In the genomic region with DNA sequence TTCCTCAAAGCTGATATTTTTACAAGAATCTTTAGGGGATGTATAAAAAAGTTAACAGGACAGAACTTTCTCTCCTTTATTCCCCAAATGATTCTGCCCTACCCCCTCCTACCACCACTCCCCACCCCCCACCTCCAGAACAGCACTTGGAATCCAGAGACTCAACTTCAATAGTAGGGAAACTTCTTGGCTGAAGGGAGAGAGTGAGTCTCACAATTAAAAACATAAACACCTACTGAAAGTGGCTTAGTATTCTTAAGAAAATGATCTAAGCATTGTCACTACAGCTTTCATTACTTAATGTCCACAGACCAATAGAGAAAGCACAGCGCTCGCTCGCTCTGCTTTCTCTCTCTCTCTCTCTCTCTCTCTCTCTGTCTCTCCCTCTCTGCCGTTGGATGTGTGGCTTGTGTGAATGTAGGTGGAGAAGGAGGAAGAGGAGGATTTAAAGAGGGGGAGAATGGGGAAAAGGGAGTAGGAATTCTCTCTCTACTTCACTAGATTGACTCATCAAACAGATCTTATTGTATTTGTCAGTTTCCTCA, we compare ENCODE assay signal across 9 cellular contexts. TPM values are rescaled to one million over a fixed set of nuclear protein-coding genes. Genes with fewer than 3 reads are reported as not detected.
DNase-seq lines count a peak whose midpoint lies in the region; ATAC-seq and TF ChIP-seq lines count a peak whose summit lies in the region.
"Had no signal": no experiment of that assay in that cellular context is flagged by ENCODE, and none has a peak within 500 bp of the region (broad histone marks: within the 10 kb centered on the region; RNA-seq: fewer than 3 reads in every experiment).

No MANE protein-coding gene starts in this region.

- H3K9ac ChIP-seq in mammary epithelial cell (ENCODE audit: insufficient read depth, low read length) = peak overlapping the region; percentile 98

- CTCF ChIA-PET in mammary epithelial cell (lab: Charles Lee; ENCODE audit: low non-redundant PET) = no interaction called here

- H3K36me3 ChIP-seq in mammary epithelial cell (ENCODE audit: insufficient read depth, low read length) = no peaks in the 10 kb centered on the region
- H3K36me3 ChIP-seq in urinary bladder (ENCODE audit: insufficient read depth) = no peaks in the 10 kb centered on the region

- H3K79me2 ChIP-seq in mammary epithelial cell (ENCODE audit: insufficient read depth, low read length) = peaks cover 30% of the 10 kb centered on the region

- no peak for DNase-seq in Right ventricle myocardium inferior (ENCODE audit: missing footprints)
- DNase-seq in cardiac septum (ENCODE audit: low spot score) = no peak
- no peak for DNase-seq in mammary epithelial cell
- DNase-seq in left kidney (ENCODE audit: low read depth, low spot score) = peak; percentile 58
- no peak for DNase-seq in NCI-H1105 treated with DMSO at 0.1 percent for 48 hours (lab: John Stamatoyannopoulos, UW)
- DNase-seq in DMS153 treated with DMSO at 0.1 percent for 48 hours (lab: John Stamatoyannopoulos, UW; ENCODE audit: unreplicated experiment) = no peak
- DNase-seq: DND-41 had no signal

- no peak for TF ChIP-seq CTCF in mammary epithelial cell (conservative IDR thresholded peaks at IDR 0.05 in 1 of 2, IDR thresholded peaks at IDR 0.05 in 1 of 2; ENCODE audit: extremely low read depth in 1 of 2, insufficient read depth in 1 of 2, low read depth in 1 of 2, low read length in 2 of 2)

- H3K27ac ChIP-seq in mammary epithelial cell (ENCODE audit: insufficient read depth, low read depth, low read length) = peak overlapping the region; percentile 90
- no peak overlapping the region for H3K27ac ChIP-seq in urinary bladder (ENCODE audit: low read depth)

- peak overlapping the region; percentile 82 for H3K4me2 ChIP-seq in mammary epithelial cell (ENCODE audit: insufficient read depth, low read depth, low read length)

- intact Hi-C loops in Right ventricle myocardium inferior (cut with DNase I) (loop anchor here (10.0 kb wide), 1 partner anchor 829 kb away; no protein-coding TSS in a partner anchor), cardiac septum (cut with DNase I) (loop anchor here (10.0 kb wide), 1 partner anchor 829 kb away; no protein-coding TSS in a partner anchor), mammary epithelial cell (cut with micrococcal nuclease) (no loop called here)

- in situ Hi-C loops in mammary epithelial cell (cut with MboI; ENCODE audit: low sequenced_read_pairs in 2 of 2) = loop anchor here (10.0 to 25.0 kb wide), 3 partner anchors 184 to 816 kb away; no protein-coding TSS in a partner anchor

- ATAC-seq in Right ventricle myocardium inferior (peak; percentile 57), HG02970 (IDR thresholded peaks at IDR 0.05; ENCODE audit: low FRiP score, unreplicated experiment) (no peak)

- peaks cover 7% of the 10 kb centered on the region for H3K4me1 ChIP-seq in mammary epithelial cell (ENCODE audit: insufficient read depth, low read length)
- H3K4me1 ChIP-seq in urinary bladder (ENCODE audit: insufficient read depth) = no peaks in the 10 kb centered on the region

- H3K4me3 ChIP-seq in mammary epithelial cell (replicated peaks in 1 of 3; ENCODE audit: insufficient read depth in 1 of 3, low read depth in 2 of 3, low read length in 3 of 3) (peak overlapping the region; percentile 27 to 41 (median 38)), urinary bladder (ENCODE audit: low read depth, low read length) (peak overlapping the region; percentile 31)

- dilution Hi-C loops in mammary epithelial cell (cut with HindIII; ENCODE audit: low sequenced_read_pairs) = no loop called here

- no peaks in the 10 kb centered on the region for H3K27me3 ChIP-seq in mammary epithelial cell (ENCODE audit: insufficient read depth, low read length)

- H2AFZ ChIP-seq in mammary epithelial cell (ENCODE audit: low read depth, low read length) = peak overlapping the region; percentile 83

- H4K20me1 ChIP-seq in mammary epithelial cell (ENCODE audit: insufficient read depth, low read length) = no peaks in the 10 kb centered on the region

- H3K9me3 ChIP-seq in mammary epithelial cell (replicated peaks; ENCODE audit: insufficient read depth, low read length) = no peaks in the 10 kb centered on the region

- no TSS peak for BruUV-seq in mammary epithelial cell (replicated peaks; lab: Mats Ljungman, UMichigan)

- 3% methylated on average over 4 of the region's 4 CpGs for WGBS in mammary epithelial cell (ENCODE audit: low coverage, missing lambda C conversion rate)
- WGBS in urinary bladder = 37% methylated on average over 4 of the region's 4 CpGs

RNA-seq across cellular contexts. Expression of a gene that starts 1.5 kb away (rescaled TPM):
- total RNA-seq in Right ventricle myocardium inferior (1.7 TPM), cardiac septum (1.00 TPM), mammary epithelial cell (10 to 100 TPM in 1 of 2 donors, under 1 TPM in 1; 0.83 to 12.8 TPM), urinary bladder (24.3 TPM)
- polyA plus RNA-seq in mammary epithelial cell (6.9 TPM), urinary bladder (12.9 TPM)
- polyA minus RNA-seq in mammary epithelial cell = 26.9 TPM
